1 cellular context compared by ENCODE assay signal in genomic region chr1:156750932-156751723, GRCh38.
TF ChIP-seq lines count a peak whose summit lies in the region.

HDGF (minus strand) TSS chr1:156751675; CDS start chr1:156751429, 246 bp downstream.

TF ChIP-seq in HEK293, 187 proteins besides CTCF, POLR2A, EP300 and RAD21 (continued from another document):
- TF ChIP-seq ZNF571 (tag by site-specific recombination; IDR thresholded peaks at IDR 0.05) (no peak), ZNF155 (tag by site-specific recombination; IDR thresholded peaks at IDR 0.05) (no peak), ZNF596 (tag by site-specific recombination; IDR thresholded peaks at IDR 0.05) (no peak), ZNF184 (tag by site-specific recombination; IDR thresholded peaks at IDR 0.05) (no peak), SP3 (tag by site-specific recombination; IDR thresholded peaks at IDR 0.05) (no peak), YY1 (tag by site-specific recombination; IDR thresholded peaks at IDR 0.05) (0 out of 2 replicates have a peak, but pooled peaks have one; percentile 46), ZNF18 (tag by site-specific recombination; IDR thresholded peaks at IDR 0.05) (no peak), ZNF132 (tag by site-specific recombination; IDR thresholded peaks at IDR 0.05; ENCODE audit: borderline replicate concordance) (no peak), ZFP37 (tag by site-specific recombination; IDR thresholded peaks at IDR 0.05) (no peak), ZNF280D (tag by site-specific recombination; IDR thresholded peaks at IDR 0.05) (no peak), ZNF513 (tag by site-specific recombination; IDR thresholded peaks at IDR 0.05) (no peak; the same call in 1 of the 2 replicates), ZNF302 (tag by site-specific recombination; IDR thresholded peaks at IDR 0.05; ENCODE audit: low read depth) (no peak), ZNF391 (tag by site-specific recombination; IDR thresholded peaks at IDR 0.05; ENCODE audit: borderline replicate concordance, low read depth) (no peak), TCF7L2 (IDR thresholded peaks at IDR 0.05; ENCODE audit: borderline replicate concordance, low read depth, low read length) (no peak), ZBTB44 (tag by site-specific recombination; IDR thresholded peaks at IDR 0.05) (no peak), ZNF169 (tag by site-specific recombination; IDR thresholded peaks at IDR 0.05) (no peak), GLIS2 (tag by site-specific recombination; IDR thresholded peaks at IDR 0.05) (peak; percentile 81), REPIN1 (tag by site-specific recombination; IDR thresholded peaks at IDR 0.05; ENCODE audit: low read depth) (no peak), ZXDB (tag by site-specific recombination; IDR thresholded peaks at IDR 0.05) (peak; percentile 40; the same call in 1 of the 2 replicates), ZFP41 (tag by site-specific recombination; IDR thresholded peaks at IDR 0.05; ENCODE audit: borderline replicate concordance) (no peak), ZBTB17 (tag by site-specific recombination; IDR thresholded peaks at IDR 0.05) (no peak), ZSCAN18 (tag by site-specific recombination; IDR thresholded peaks at IDR 0.05) (no peak), ZNF157 (tag by site-specific recombination; IDR thresholded peaks at IDR 0.05) (no peak), ZNF768 (tag by site-specific recombination; IDR thresholded peaks at IDR 0.05) (no peak), ZNF202 (tag by site-specific recombination; IDR thresholded peaks at IDR 0.05; ENCODE audit: borderline replicate concordance) (no peak), GLIS1 (tag by site-specific recombination; IDR thresholded peaks at IDR 0.05) (no peak; the same call in 1 of the 2 replicates), ZNF843 (tag by site-specific recombination; IDR thresholded peaks at IDR 0.05) (no peak), ZNF792 (tag by site-specific recombination; IDR thresholded peaks at IDR 0.05) (no peak), HOXD13 (CRISPR knock-in tag; IDR thresholded peaks at IDR 0.05; ENCODE audit: borderline replicate concordance) (no peak), ZSCAN16 (tag by site-specific recombination; IDR thresholded peaks at IDR 0.05) (no peak), ZNF48 (tag by site-specific recombination; IDR thresholded peaks at IDR 0.05) (no peak), IKZF3 (tag by site-specific recombination; IDR thresholded peaks at IDR 0.05) (no peak), SP7 (tag by site-specific recombination; IDR thresholded peaks at IDR 0.05) (0 out of 2 replicates have a peak, but pooled peaks have one; percentile 6), KLF17 (tag by site-specific recombination; IDR thresholded peaks at IDR 0.05) (no peak), ZBTB7A (tag by site-specific recombination; IDR thresholded peaks at IDR 0.05; ENCODE audit: low read depth) (0 out of 2 replicates have a peak, but pooled peaks have one; percentile 55), SCRT2 (tag by site-specific recombination; IDR thresholded peaks at IDR 0.05) (no peak), ZNF175 (tag by site-specific recombination; IDR thresholded peaks at IDR 0.05) (no peak), ZNF555 (tag by site-specific recombination; conservative IDR thresholded peaks at IDR 0.05) (no peak), ZNF239 (tag by site-specific recombination; IDR thresholded peaks at IDR 0.05) (no peak), ZNF510 (tag by site-specific recombination; IDR thresholded peaks at IDR 0.05; ENCODE audit: insufficient replicate concordance) (no peak), ZSCAN5A (tag by site-specific recombination; IDR thresholded peaks at IDR 0.05) (0 out of 2 replicates have a peak, but pooled peaks have one; percentile 15), ZIC2 (tag by site-specific recombination; IDR thresholded peaks at IDR 0.05) (peak; percentile 45; the same call in 1 of the 2 replicates), ZSCAN4 (tag by site-specific recombination; IDR thresholded peaks at IDR 0.05) (no peak)
